10 cellular contexts compared by ENCODE assay signal in genomic region chr5:61177716-61178115, GRCh38. TPM values are rescaled to one million over a fixed set of nuclear protein-coding genes. Genes with fewer than 3 reads are reported as not detected.
A peak's percentile ranks its signal among the peaks of the same experiment; 100 is the strongest.
DNase-seq lines count a peak whose midpoint lies in the region; ATAC-seq, FAIRE-seq and TF ChIP-seq lines count a peak whose summit lies in the region.
"Had no signal": no experiment of that assay in that cellular context is flagged by ENCODE, and none has a peak within 500 bp of the region (broad histone marks: within the 10 kb centered on the region; RNA-seq: fewer than 3 reads in every experiment).

No MANE protein-coding gene starts in this region.

- H3K36me3 Mint-ChIP-seq in neural progenitor cell, result no peaks in the 10 kb centered on the region
- H3K36me3 Mint-ChIP-seq in CD8-positive, alpha-beta memory T cell, result peaks cover 0 to 2% (median 0%) of the 10 kb centered on the region in 3 donors
- H3K36me3 Mint-ChIP-seq: natural killer cell had no signal

- ATAC-seq in GM18517 (IDR thresholded peaks at IDR 0.05; ENCODE audit: unreplicated experiment) (peak; percentile 94), GM21390 (IDR thresholded peaks at IDR 0.05; ENCODE audit: unreplicated experiment) (peak; percentile 84), HG03064 (IDR thresholded peaks at IDR 0.05; ENCODE audit: low read depth, unreplicated experiment) (peak; percentile 75), K562 (peak; percentile 55)
- ATAC-seq: natural killer cell had no signal

- H3K27ac Mint-ChIP-seq in neural progenitor cell, result no peak overlapping the region
- H3K27ac Mint-ChIP-seq in CD8-positive, alpha-beta memory T cell, result peak overlapping the region in 1 of 8 donors; percentile 43
- H3K27ac Mint-ChIP-seq: natural killer cell had no signal

- H3K79me2 ChIP-seq in K562 (ENCODE audit: control insufficient read depth, insufficient read depth, low read length) (no peaks in the 10 kb centered on the region), neural progenitor cell (ENCODE audit: low read depth) (no peaks in the 10 kb centered on the region)

- no peak overlapping the region for H3K14ac ChIP-seq in mesenchymal stem cell (ENCODE audit: low read length in 2 of 2)

- TF ChIP-seq POLR2A in K562 (conservative IDR thresholded peaks at IDR 0.05), result no peak

- CTCF ChIA-PET in K562 (lab: Yijun Ruan, JAX; ENCODE audit: low intra/inter-chr PET ratio), result no interaction called here
- CTCF ChIA-PET in CD8-positive, alpha-beta memory T cell (lab: Charles Lee), result no interaction called here

- no peak for TF ChIP-seq RAD21 in K562 (CRISPR knock-in tag; conservative IDR thresholded peaks at IDR 0.05 in 1 of 2, IDR thresholded peaks at IDR 0.05 in 1 of 2)

- no peak overlapping the region for H3K18ac ChIP-seq in mesenchymal stem cell (ENCODE audit: low read depth in 1 of 2, low read length in 2 of 2)

- in situ Hi-C loops in K562 (cut with MboI), result no loop called here

- no peak overlapping the region for H3K4ac ChIP-seq in mesenchymal stem cell (ENCODE audit: low read depth in 1 of 2, low read length in 2 of 2)

- H3K36me3 ChIP-seq in K562 (ENCODE audit: control insufficient read depth, insufficient read depth, low read length) (no peaks in the 10 kb centered on the region), mesenchymal stem cell (ENCODE audit: control insufficient read depth in 1 of 2, insufficient read depth in 2 of 2, low read depth in 1 of 2, low read length in 2 of 2) (no peaks in the 10 kb centered on the region), neural progenitor cell (no peaks in the 10 kb centered on the region)
- no peaks in the 10 kb centered on the region for H3K36me3 ChIP-seq in CD8-positive, alpha-beta memory T cell (ENCODE audit: insufficient read depth, low read length)

- peak overlapping the region in 1 of 2 experiments; percentile 31 for H2BK12ac ChIP-seq in mesenchymal stem cell (ENCODE audit: low read length in 2 of 2)

- FAIRE-seq in K562 (lab: Jason Lieb, UNC), result no peak

- no peak overlapping the region for H2BK5ac ChIP-seq in mesenchymal stem cell (ENCODE audit: low read depth, low read length, poor library complexity, severe bottlenecking)

- BruUV-seq in K562 (replicated peaks; lab: Mats Ljungman, UMichigan), result no TSS peak

- H3K27me3 ChIP-seq in K562 (ENCODE audit: control insufficient read depth in 2 of 2, insufficient read depth in 2 of 2, low read length in 2 of 2) (no peaks in the 10 kb centered on the region), mesenchymal stem cell (ENCODE audit: control insufficient read depth in 1 of 2, insufficient read depth in 1 of 2, low read length in 2 of 2) (no peaks in the 10 kb centered on the region), neural progenitor cell (no peaks in the 10 kb centered on the region)
- no peaks in the 10 kb centered on the region for H3K27me3 ChIP-seq in CD8-positive, alpha-beta memory T cell (ENCODE audit: insufficient read depth, low read length, poor library complexity, severe bottlenecking)

- H2AFZ ChIP-seq in K562 (ENCODE audit: low read depth, low read length) (no peak overlapping the region; the same call in 1 of the 2 replicates), mesenchymal stem cell (ENCODE audit: low read depth, low read length) (no peak overlapping the region), neural progenitor cell (replicated peaks) (no peak overlapping the region)

- H3K27ac ChIP-seq in K562 (ENCODE audit: extremely low read depth, low read depth, low read length), result no peak overlapping the region
- no peak overlapping the region for H3K27ac ChIP-seq in mesenchymal stem cell (ENCODE audit: low read length, poor library complexity, severe bottlenecking)
- no peak overlapping the region for H3K27ac ChIP-seq in neural progenitor cell
- H3K27ac ChIP-seq in CD8-positive, alpha-beta memory T cell (ENCODE audit: low read depth, low read length), result no peak overlapping the region

- H3K79me1 ChIP-seq in mesenchymal stem cell (replicated peaks; ENCODE audit: low read length, poor library complexity, severe bottlenecking), result no peaks in the 10 kb centered on the region

- H3K4me3 Mint-ChIP-seq in neural progenitor cell, result no peak overlapping the region
- H3K4me3 Mint-ChIP-seq in CD8-positive, alpha-beta memory T cell, result no peak overlapping the region
- H3K4me3 Mint-ChIP-seq: natural killer cell had no signal

- H3K9me3 ChIP-seq in K562 (replicated peaks; ENCODE audit: control insufficient read depth, insufficient read depth, low read depth, low read length) (no peaks in the 10 kb centered on the region), mesenchymal stem cell (ENCODE audit: control insufficient read depth, low read length) (no peaks in the 10 kb centered on the region), neural progenitor cell (ENCODE audit: low read depth) (no peaks in the 10 kb centered on the region)
- H3K9me3 ChIP-seq in CD8-positive, alpha-beta memory T cell (ENCODE audit: low read length), result no peaks in the 10 kb centered on the region

- TF ChIP-seq CTCF in K562 (IDR thresholded peaks at IDR 0.05 in 2 of 3, conservative IDR thresholded peaks at IDR 0.05 in 1 of 3; ENCODE audit: insufficient read depth in 2 of 3, low read depth in 1 of 3, low read length in 3 of 3) (no peak), neural progenitor cell (IDR thresholded peaks at IDR 0.05) (no peak)

- DNase-seq in K562 (ENCODE audit: extremely low read depth in 1 of 4, low spot score in 3 of 4) (no peak), mesenchymal stem cell (no peak), neural progenitor cell (ENCODE audit: low spot score) (no peak), DMS53 (lab: John Stamatoyannopoulos, UW) (no peak)
- DNase-seq in CD8-positive, alpha-beta memory T cell, result no peak
- DNase-seq: natural killer cell, NCI-H446 treated with DMSO at 0.1 percent for 48 hours had no signal

- H3K9ac ChIP-seq in K562 (ENCODE audit: insufficient read depth in 1 of 2, low read depth in 2 of 2, low read length in 2 of 2) (no peak overlapping the region), mesenchymal stem cell (ENCODE audit: low read length) (no peak overlapping the region), neural progenitor cell (no peak overlapping the region)

- WGBS in K562 (ENCODE audit: insufficient coverage, low coverage, missing lambda C conversion rate), result 18% methylated on average over 7 of the region's 7 CpGs
- WGBS in mesenchymal stem cell, result 96% methylated on average over 7 of the region's 7 CpGs

- intact Hi-C loops in K562 (cut with micrococcal nuclease), result no loop called here

- no peaks in the 10 kb centered on the region for H3K9me3 Mint-ChIP-seq in neural progenitor cell
- no peaks in the 10 kb centered on the region for H3K9me3 Mint-ChIP-seq in CD8-positive, alpha-beta memory T cell
- H3K9me3 Mint-ChIP-seq: natural killer cell had no signal

- no peak overlapping the region for H4K91ac ChIP-seq in mesenchymal stem cell (ENCODE audit: low read length)

- no peak overlapping the region for H4K8ac ChIP-seq in mesenchymal stem cell (ENCODE audit: low read length)

- H3K27me3 Mint-ChIP-seq in neural progenitor cell (ENCODE audit: insufficient read depth, low read depth), result peaks cover 2% of the 10 kb centered on the region
- H3K27me3 Mint-ChIP-seq in CD8-positive, alpha-beta memory T cell, result peaks cover 0 to 19% of the 10 kb centered on the region in 2 donors

- no peaks in the 10 kb centered on the region for H3K4me1 Mint-ChIP-seq in neural progenitor cell
- H3K4me1 Mint-ChIP-seq in CD8-positive, alpha-beta memory T cell, result peaks cover 8 to 12% (median 9%) of the 10 kb centered on the region in 3 donors

- H2BK15ac ChIP-seq in mesenchymal stem cell (ENCODE audit: low read depth, poor library complexity, severe bottlenecking), result no peak overlapping the region

- no peak overlapping the region for H3K23ac ChIP-seq in mesenchymal stem cell (ENCODE audit: low read length in 2 of 2)

- POLR2A ChIA-PET in K562 (lab: Yijun Ruan, JAX), result no interaction called here
- POLR2A ChIA-PET in CD8-positive, alpha-beta memory T cell (lab: Charles Lee), result no interaction called here

- H3K9me1 ChIP-seq in K562 (ENCODE audit: control insufficient read depth, insufficient read depth, low read length), result no peaks in the 10 kb centered on the region

- H4K20me1 ChIP-seq in K562 (replicated peaks; ENCODE audit: control insufficient read depth, insufficient read depth, low read length) (no peaks in the 10 kb centered on the region), neural progenitor cell (ENCODE audit: low read depth) (no peaks in the 10 kb centered on the region)

- no peak overlapping the region for H2AK5ac ChIP-seq in mesenchymal stem cell (ENCODE audit: low read length, severe bottlenecking)

- no peak overlapping the region for H3K4me3 ChIP-seq in K562
- no peak overlapping the region for H3K4me3 ChIP-seq in mesenchymal stem cell (ENCODE audit: insufficient read depth in 1 of 2, low read depth in 1 of 2, low read length in 2 of 2)
- no peak overlapping the region for H3K4me3 ChIP-seq in neural progenitor cell
- no peak overlapping the region for H3K4me3 ChIP-seq in CD8-positive, alpha-beta memory T cell (ENCODE audit: low read length)

- H3K4me1 ChIP-seq in K562 (replicated peaks in 1 of 2; ENCODE audit: control insufficient read depth in 2 of 2, insufficient read depth in 2 of 2, low read length in 2 of 2) (no peaks in the 10 kb centered on the region), mesenchymal stem cell (ENCODE audit: control insufficient read depth, insufficient read depth, low read depth, low read length) (no peaks in the 10 kb centered on the region), neural progenitor cell (no peaks in the 10 kb centered on the region)
- H3K4me1 ChIP-seq in CD8-positive, alpha-beta memory T cell (ENCODE audit: insufficient read depth, low read length), result no peaks in the 10 kb centered on the region

- H2BK120ac ChIP-seq in mesenchymal stem cell (ENCODE audit: low read depth, low read length), result no peak overlapping the region

- H3K4me2 ChIP-seq in K562 (ENCODE audit: insufficient read depth, low read length) (no peak overlapping the region), mesenchymal stem cell (ENCODE audit: low read length, poor library complexity, severe bottlenecking) (no peak overlapping the region), neural progenitor cell (no peak overlapping the region)

- no peak for TF ChIP-seq EP300 in K562 (IDR thresholded peaks at IDR 0.05; ENCODE audit: low read length)

- no peaks in the 10 kb centered on the region for H3F3A ChIP-seq in neural progenitor cell (ENCODE audit: low read depth)

RNA-seq across cellular contexts. Expression of gene SMIM15, which starts 15.4 kb away (rescaled TPM):
- total RNA-seq in K562 (2011; cell fraction: chromatin; rRNA removed; ENCODE audit: low replicate concordance), result 15.7 and 21.4 TPM in 2 replicates
- total RNA-seq in K562 (2011; cell fraction: nucleolus; rRNA removed), result 5.5 and 5.8 TPM in 2 replicates
- 10.3 and 13.5 TPM in 2 replicates for total RNA-seq in K562 (2011; cell fraction: nucleoplasm; rRNA removed)
- total RNA-seq in K562 (2014; rRNA removed) (88.9 and 92.1 TPM in 2 replicates), K562 (2014; rRNA removed; fragmentation: Illumina TruSeq; extraction: Trizol) (83.4 and 102 TPM in 2 replicates), K562 (2015; rRNA removed; fragmentation: Illumina TruSeq; extraction: Trizol) (82.0 and 88.3 TPM in 2 replicates), K562 (2021) (86.7 and 94.5 TPM in 2 replicates), neural progenitor cell (ENCODE audit: low replicate concordance) (29.5 and 40.9 TPM in 2 replicates)
- polyA plus RNA-seq in K562 (2011; rRNA removed) (44.8 and 53.1 TPM in 2 replicates), K562 (2014; fragmentation: Illumina TruSeq; extraction: Trizol) (124 and 125 TPM in 2 replicates), K562 (2014; fragmentation: Nextera tagmentation; extraction: Ambion mirVana) (10 to 100 TPM; 16.6 to 19.7 TPM), K562 (2014; rRNA removed) (59.4 and 61.4 TPM in 2 replicates)
- polyA plus RNA-seq in K562 (2011; cell fraction: cytosol; rRNA removed), result 24.2 and 35.3 TPM in 2 replicates
- 19.3 and 26.1 TPM in 2 replicates for polyA plus RNA-seq in K562 (2011; cell fraction: nucleus; rRNA removed)
- polyA plus RNA-seq in K562 (2012), result 57.9 and 58.6 TPM in 2 replicates
- polyA minus RNA-seq in K562 (2011; rRNA and poly(A)+ RNA removed), result 62.8 and 85.7 TPM in 2 replicates
- 34.4 and 40.2 TPM in 2 replicates for polyA minus RNA-seq in K562 (2011; cell fraction: cytosol; rRNA and poly(A)+ RNA removed)
- polyA minus RNA-seq in K562 (2011; cell fraction: nucleus; rRNA and poly(A)+ RNA removed), result 8.6 and 17.3 TPM in 2 replicates
- 65.4 TPM for polyA plus RNA-seq in mesenchymal stem cell (2013, experiment 1 of 2)
- polyA plus RNA-seq in mesenchymal stem cell (2013, experiment 2 of 2), result 68.3 TPM
- 10 to 100 TPM; 88.7 to 91.6 TPM for total RNA-seq in CD8-positive, alpha-beta memory T cell
- 44.4 TPM for polyA plus RNA-seq in CD8-positive, alpha-beta memory T cell
